17 cellular contexts compared by ENCODE assay signal in the genomic region with DNA sequence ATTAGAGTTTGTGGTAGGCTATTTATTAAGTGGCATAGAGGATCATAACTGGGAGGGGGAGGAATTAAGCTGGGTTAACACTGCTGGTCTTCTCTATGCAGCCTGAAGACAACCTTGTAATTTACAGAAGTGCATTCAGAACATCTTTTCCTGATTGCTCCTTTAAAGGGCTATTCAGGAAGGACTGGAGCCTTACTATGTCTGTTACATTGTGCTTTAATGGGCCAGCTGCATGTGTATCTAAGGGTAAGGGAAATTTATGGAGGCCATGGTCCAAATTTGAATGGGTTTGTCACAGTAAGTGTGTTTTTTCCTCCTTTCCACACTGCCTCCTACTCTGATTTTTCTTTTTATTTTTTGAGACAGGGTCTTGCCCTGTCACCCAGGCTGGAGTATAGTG. TPM values are rescaled to one million over a fixed set of nuclear protein-coding genes. Genes with fewer than 3 reads are reported as not detected.
DNase-seq lines count a peak whose midpoint lies in the region; ATAC-seq and TF ChIP-seq lines count a peak whose summit lies in the region.
"Had no signal": no experiment of that assay in that cellular context is flagged by ENCODE, and none has a peak within 500 bp of the region (broad histone marks: within the 10 kb centered on the region; RNA-seq: fewer than 3 reads in every experiment).

No MANE protein-coding gene starts in this region.

- H4K5ac ChIP-seq in H9 (ENCODE audit: insufficient read length, low read depth, low read length) = no peak overlapping the region

- intact Hi-C loops in left colon (cut with DNase I, micrococcal nuclease) (no loop called here), upper lobe of right lung (cut with DNase I) (no loop called here)
- intact Hi-C loops in activated CD4-positive, alpha-beta T cell treated with anti-CD3 and anti-CD28 coated beads, Interleukin-2, amount 10 ng/mL, durations not matched to agents 24 days and 14 days (cut with micrococcal nuclease) = no loop called here

- TF ChIP-seq CTCF in H9 (conservative IDR thresholded peaks at IDR 0.05) (no peak), upper lobe of right lung (IDR thresholded peaks at IDR 0.05) (no peak)

- H3K27ac ChIP-seq in H9 (ENCODE audit: insufficient read length, low read depth, low read length) (no peak overlapping the region), upper lobe of right lung (peak overlapping the region; percentile 14)
- H3K27ac ChIP-seq: BLaER1, SJSA1 had no signal

- no peak overlapping the region for H3K4me3 Mint-ChIP-seq in H9
- no peak overlapping the region for H3K4me3 Mint-ChIP-seq in activated CD4-positive, alpha-beta T cell treated with anti-CD3 and anti-CD28 coated beads, Interleukin-2, amount 10 ng/mL, durations not matched to agents 24 days and 14 days
- H3K4me3 Mint-ChIP-seq: CD4-positive, alpha-beta memory T cell had no signal

- no peak overlapping the region for H3K23ac ChIP-seq in H9 (ENCODE audit: insufficient read length, low read depth, low read length)

- H3K4me3 ChIP-seq in upper lobe of right lung = no peak overlapping the region
- H3K4me3 ChIP-seq: BLaER1, SJSA1 had no signal

- H3K23me2 ChIP-seq in H9 (ENCODE audit: insufficient read length, low read depth, low read length, poor library complexity, severe bottlenecking) = no peaks in the 10 kb centered on the region

- no peaks in the 10 kb centered on the region for H3K79me2 ChIP-seq in H9 (ENCODE audit: insufficient read depth, low read length)

- no peak overlapping the region for H2BK20ac ChIP-seq in H9 (ENCODE audit: low read depth, low read length, poor library complexity, severe bottlenecking)

- no peak overlapping the region for H2AK5ac ChIP-seq in H9 (ENCODE audit: insufficient read length, low read length)

- no peak overlapping the region for H2BK15ac ChIP-seq in H9 (ENCODE audit: low read depth, low read length)

- peaks cover 41 to 63% of the 10 kb centered on the region in 2 experiments for H3K4me1 Mint-ChIP-seq in H9
- H3K4me1 Mint-ChIP-seq in activated CD4-positive, alpha-beta T cell treated with anti-CD3 and anti-CD28 coated beads, Interleukin-2, amount 10 ng/mL, durations not matched to agents 24 days and 14 days = no peaks in the 10 kb centered on the region
- H3K4me1 Mint-ChIP-seq: CD4-positive, alpha-beta memory T cell had no signal

- H3K27me3 Mint-ChIP-seq in H9 (ENCODE audit: low read depth) = no peaks in the 10 kb centered on the region
- peaks cover 13% of the 10 kb centered on the region for H3K27me3 Mint-ChIP-seq in activated CD4-positive, alpha-beta T cell treated with anti-CD3 and anti-CD28 coated beads, Interleukin-2, amount 10 ng/mL, durations not matched to agents 24 days and 14 days

- H3K79me1 ChIP-seq in H9 (ENCODE audit: insufficient read depth, low read depth, low read length, poor library complexity, severe bottlenecking) = no peaks in the 10 kb centered on the region

- no peak overlapping the region for H2BK120ac ChIP-seq in H9 (ENCODE audit: low read depth, low read length, poor library complexity, severe bottlenecking)

- no peak overlapping the region for H4K91ac ChIP-seq in H9 (ENCODE audit: insufficient read length, low read depth, low read length)

- H3K14ac ChIP-seq in H9 (ENCODE audit: insufficient read depth, low read length) = no peak overlapping the region

- H3K36me3 Mint-ChIP-seq in H9 (ENCODE audit: insufficient read depth in 1 of 3, low read depth in 3 of 3) = no peaks in the 10 kb centered on the region
- no peaks in the 10 kb centered on the region for H3K36me3 Mint-ChIP-seq in activated CD4-positive, alpha-beta T cell treated with anti-CD3 and anti-CD28 coated beads, Interleukin-2, amount 10 ng/mL, durations not matched to agents 24 days and 14 days (ENCODE audit: low read depth)
- H3K36me3 Mint-ChIP-seq: CD4-positive, alpha-beta memory T cell had no signal

- no peaks in the 10 kb centered on the region for H3K9me3 Mint-ChIP-seq in H9
- no peaks in the 10 kb centered on the region for H3K9me3 Mint-ChIP-seq in activated CD4-positive, alpha-beta T cell treated with anti-CD3 and anti-CD28 coated beads, Interleukin-2, amount 10 ng/mL, durations not matched to agents 24 days and 14 days

- no peak overlapping the region for H3K18ac ChIP-seq in H9 (ENCODE audit: insufficient read length, low read depth, low read length)

- H3K4me1 ChIP-seq in H9 (ENCODE audit: insufficient read depth, low read length) = 0 out of 2 replicates have a peak, but pooled peaks cover 1% of the 10 kb centered on the region
- peaks cover 15% of the 10 kb centered on the region for H3K4me1 ChIP-seq in upper lobe of right lung
- H3K4me1 ChIP-seq: BLaER1, Caco-2 had no signal

- H3K27me3 ChIP-seq in H9 (ENCODE audit: insufficient read depth, low read length) (no peaks in the 10 kb centered on the region), upper lobe of right lung (no peaks in the 10 kb centered on the region)
- H3K27me3 ChIP-seq: BLaER1 had no signal

- H4K20me1 ChIP-seq in H9 (ENCODE audit: control insufficient read depth, insufficient read depth, insufficient read length) = no peaks in the 10 kb centered on the region
- H4K20me1 ChIP-seq: BLaER1 had no signal

- H3K9ac ChIP-seq in H9 (ENCODE audit: extremely low read depth, insufficient read length, low read length) = no peak overlapping the region
- H3K9ac ChIP-seq: BLaER1 had no signal

- H3T11ph ChIP-seq in H9 (ENCODE audit: low read length) = no peak overlapping the region

- H3K27ac Mint-ChIP-seq in H9 = peak overlapping the region in 2 of 3 experiments; percentile 75 to 79; a peak in 3 of 7 replicates
- no peak overlapping the region for H3K27ac Mint-ChIP-seq in activated CD4-positive, alpha-beta T cell treated with anti-CD3 and anti-CD28 coated beads, Interleukin-2, amount 10 ng/mL, durations not matched to agents 24 days and 14 days
- H3K27ac Mint-ChIP-seq: CD4-positive, alpha-beta memory T cell had no signal

- H2BK5ac ChIP-seq in H9 (ENCODE audit: insufficient read length, low read length) = no peak overlapping the region

- H3K9me3 ChIP-seq in H9 (ENCODE audit: control insufficient read depth, low read depth, low read length) = no peaks in the 10 kb centered on the region
- H3K9me3 ChIP-seq in upper lobe of right lung = no peaks in the 10 kb centered on the region
- H3K9me3 ChIP-seq: BLaER1, Caco-2, SJSA1 had no signal

- ATAC-seq in left colon (peak; percentile 88), upper lobe of right lung (no peak), GM19035 (IDR thresholded peaks at IDR 0.05; ENCODE audit: unreplicated experiment) (no peak)

- H3K4me2 ChIP-seq in H9 (ENCODE audit: insufficient read depth, insufficient read length, low read length) = no peak overlapping the region
- H3K4me2 ChIP-seq: BLaER1 had no signal

- H3K56ac ChIP-seq in H9 (ENCODE audit: insufficient read length, low read depth, low read length) = no peak overlapping the region

- no peak overlapping the region for H2BK12ac ChIP-seq in H9 (ENCODE audit: insufficient read length, low read depth, low read length)

- no peak overlapping the region for H3K4ac ChIP-seq in H9 (ENCODE audit: low read depth, low read length)

- no peak overlapping the region for H4K8ac ChIP-seq in H9 (replicated peaks; ENCODE audit: insufficient read length, low read depth, low read length)

- no peak overlapping the region for H2AFZ ChIP-seq in H9 (ENCODE audit: low read length)

- DNase-seq in H9 = no peak
- peak; percentile 63 for DNase-seq in NCI-H69 (lab: John Stamatoyannopoulos, UW)
- DNase-seq in left colon = no peak
- DNase-seq in upper lobe of right lung = no peak
- DNase-seq in activated CD4-positive, alpha-beta T cell treated with anti-CD3 and anti-CD28 coated beads, Interleukin-2, amount 10 ng/mL, durations not matched to agents 24 days and 14 days = no peak
- DNase-seq in cortex of kidney (lab: John Stamatoyannopoulos, UW) = no peak
- DNase-seq: ACHN; Caco-2; CD4-positive, alpha-beta memory T cell; DMS153; Karpas-422; NCI-H187; OCI-M1 had no signal

- H3K36me3 ChIP-seq in upper lobe of right lung = no peaks in the 10 kb centered on the region
- H3K36me3 ChIP-seq: BLaER1, SJSA1 had no signal

RNA-seq across cellular contexts. Expression of a gene that starts 19.6 kb away (rescaled TPM):
- 36.0 and 36.4 TPM in 2 replicates for total RNA-seq in H9 (2021)
- total RNA-seq in left colon = 100 to 1,000 TPM; 105 to 106 TPM
- 78.8 TPM for total RNA-seq in upper lobe of right lung
- 1.8 and 2.5 TPM in 2 replicates for total RNA-seq in activated CD4-positive, alpha-beta T cell treated with anti-CD3 and anti-CD28 coated beads, Interleukin-2, amount 10 ng/mL, durations not matched to agents 24 days and 14 days
- total RNA-seq: G401 had no signal

Comparison
In these comparisons a context has a peak if more than half of its experiments do, and no peak if none do; other contexts are left out.
1. RNA of a gene that starts 19.6 kb away (total RNA-seq): 105 to 106 TPM in left colon, 78.8 TPM in upper lobe of right lung (single experiment) and 36.0 to 36.4 TPM in H9; 1.8 to 2.5 TPM in activated CD4-positive, alpha-beta T cell treated with anti-CD3 and anti-CD28 coated beads, Interleukin-2, amount 10 ng/mL, durations not matched to agents 24 days and 14 days; every median in the first group is over 10 times any median in the second.